ENCODE assay signal across 15 cellular contexts in the genomic region with DNA sequence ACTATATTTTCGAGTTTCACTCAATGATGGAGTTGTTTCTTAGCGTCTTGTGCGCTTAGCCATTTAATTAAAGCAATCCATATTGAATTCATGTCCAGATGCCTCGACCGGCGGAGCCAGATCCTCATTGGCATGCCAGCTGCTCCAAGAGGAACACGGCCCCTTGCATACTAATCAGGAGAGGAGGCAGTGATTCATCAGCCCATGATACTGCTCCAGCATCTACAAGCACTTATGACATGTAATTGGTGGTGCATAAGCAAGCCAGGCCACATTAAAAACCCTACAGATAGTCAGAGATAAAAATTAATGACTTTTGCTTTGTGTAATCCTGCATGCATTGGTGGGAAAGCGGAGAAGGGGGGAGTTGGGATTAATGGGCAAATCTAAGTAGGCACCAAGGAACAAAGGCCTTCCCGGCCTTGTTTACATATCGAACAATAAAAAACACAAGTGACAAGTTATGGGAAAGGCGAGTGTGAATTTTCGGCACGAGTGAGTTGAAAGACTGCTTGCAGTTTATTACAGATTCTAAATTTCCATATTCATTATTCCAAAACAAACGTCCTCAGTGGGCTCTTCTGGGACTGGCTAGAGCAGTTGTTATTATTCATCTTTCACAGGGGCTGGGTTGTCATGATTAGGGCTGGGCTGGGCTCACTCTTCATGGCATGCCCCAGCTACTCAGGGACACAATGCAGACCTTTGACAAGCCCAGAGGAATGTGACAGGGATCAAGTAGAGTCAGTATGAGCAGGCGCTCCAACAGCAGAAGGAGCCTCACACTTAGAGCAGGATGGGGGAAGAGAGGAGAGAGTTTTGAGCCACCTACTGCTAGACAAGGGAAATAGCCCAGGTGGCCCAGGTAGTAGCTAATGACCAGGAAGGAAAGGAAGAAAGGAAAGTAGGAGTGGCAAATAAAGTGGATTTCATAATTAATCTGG.
DNase-seq lines count a peak whose midpoint lies in the region; ATAC-seq and TF ChIP-seq lines count a peak whose summit lies in the region.
"Had no signal": no experiment of that assay in that cellular context is flagged by ENCODE, and none has a peak within 500 bp of the region (broad histone marks: within the 10 kb centered on the region; RNA-seq: fewer than 3 reads in every experiment).

No MANE protein-coding gene starts in this region.

- H3K9me3 Mint-ChIP-seq in progenitor cell of endocrine pancreas (ENCODE audit: low read depth): no peaks in the 10 kb centered on the region
- no peaks in the 10 kb centered on the region for H3K9me3 Mint-ChIP-seq in osteocyte (ENCODE audit: unreplicated experiment)
- H3K9me3 Mint-ChIP-seq: activated B cell treated with CpG ODN at 0.5 μM for 24 hours had no signal

- no peak for ATAC-seq in heart left ventricle
- ATAC-seq: naive thymus-derived CD4-positive, alpha-beta T cell had no signal

- H2AFZ ChIP-seq in hepatocyte: no peak overlapping the region

- no peaks in the 10 kb centered on the region for H3K36me3 ChIP-seq in HAP-1 (replicated peaks)
- no peaks in the 10 kb centered on the region for H3K36me3 ChIP-seq in NT2/D1 (ENCODE audit: insufficient read depth, insufficient read length, low read length)
- no peaks in the 10 kb centered on the region for H3K36me3 ChIP-seq in hepatocyte (replicated peaks; ENCODE audit: insufficient read depth, low read depth)
- no peaks in the 10 kb centered on the region for H3K36me3 ChIP-seq in heart left ventricle
- H3K36me3 ChIP-seq: brain microvascular endothelial cell, SJSA1, thoracic aorta had no signal

- H3K27me3 ChIP-seq in HAP-1 (ENCODE audit: low read depth) (no peaks in the 10 kb centered on the region), NT2/D1 (ENCODE audit: insufficient read depth, insufficient read length) (no peaks in the 10 kb centered on the region), hepatocyte (no peaks in the 10 kb centered on the region), heart left ventricle (no peaks in the 10 kb centered on the region)
- H3K27me3 ChIP-seq: brain microvascular endothelial cell, SJSA1 had no signal

- H4K20me1 ChIP-seq in hepatocyte (ENCODE audit: insufficient read depth, poor library complexity, severe bottlenecking): no peaks in the 10 kb centered on the region

- H3K9me2 ChIP-seq in hepatocyte (replicated peaks; ENCODE audit: insufficient read depth): no peaks in the 10 kb centered on the region

- in situ Hi-C loops in HAP-1 (cut with MboI; ENCODE audit: low sequenced_read_pairs): no loop called here

- peak; percentile 27 for TF ChIP-seq CTCF in hepatocyte (IDR thresholded peaks at IDR 0.05; ENCODE audit: poor library complexity)
- peak; percentile 46 for TF ChIP-seq CTCF in progenitor cell of endocrine pancreas (IDR thresholded peaks at IDR 0.05; ENCODE audit: unreplicated experiment)
- no peak for TF ChIP-seq CTCF in osteocyte (IDR thresholded peaks at IDR 0.05)
- no peak for TF ChIP-seq CTCF in heart left ventricle (IDR thresholded peaks at IDR 0.05)

- H3K27me3 Mint-ChIP-seq in progenitor cell of endocrine pancreas: peaks cover 11% of the 10 kb centered on the region
- peaks cover 7% of the 10 kb centered on the region for H3K27me3 Mint-ChIP-seq in osteocyte (ENCODE audit: unreplicated experiment)
- H3K27me3 Mint-ChIP-seq: activated B cell treated with CpG ODN at 0.5 μM for 24 hours; CD4-positive, CD25-positive, alpha-beta regulatory T cell had no signal

- H3K79me2 ChIP-seq in hepatocyte: no peaks in the 10 kb centered on the region

- H3K27ac ChIP-seq in hepatocyte (no peak overlapping the region), heart left ventricle (no peak overlapping the region)
- H3K27ac ChIP-seq: brain microvascular endothelial cell, HL-60, SJSA1, thoracic aorta had no signal

- no peaks in the 10 kb centered on the region for H3K9me3 ChIP-seq in HAP-1
- no peaks in the 10 kb centered on the region for H3K9me3 ChIP-seq in NT2/D1 (ENCODE audit: insufficient read depth, low read length)
- no peaks in the 10 kb centered on the region for H3K9me3 ChIP-seq in hepatocyte (ENCODE audit: low read depth)
- H3K9me3 ChIP-seq in heart left ventricle: no peaks in the 10 kb centered on the region
- H3K9me3 ChIP-seq: SJSA1, thoracic aorta had no signal

- H3K27ac Mint-ChIP-seq in progenitor cell of endocrine pancreas: no peak overlapping the region
- no peak overlapping the region for H3K27ac Mint-ChIP-seq in osteocyte (ENCODE audit: unreplicated experiment)
- H3K27ac Mint-ChIP-seq: activated B cell treated with CpG ODN at 0.5 μM for 24 hours; CD4-positive, CD25-positive, alpha-beta regulatory T cell; naive thymus-derived CD4-positive, alpha-beta T cell had no signal

- peak; percentile 68 for DNase-seq in HAP-1 (ENCODE audit: low spot score in 2 of 2)
- DNase-seq in NT2/D1 (ENCODE audit: low read depth, low spot score): peak; percentile 8
- peak; percentile 52 for DNase-seq in hepatocyte (ENCODE audit: low spot score)
- DNase-seq in progenitor cell of endocrine pancreas (ENCODE audit: low spot score, unreplicated experiment): no peak
- DNase-seq in osteocyte (ENCODE audit: extremely low spot score, unreplicated experiment): no peak
- DNase-seq in heart left ventricle: no peak
- DNase-seq in DMS114 treated with DMSO at 0.1 percent for 48 hours (lab: John Stamatoyannopoulos, UW; ENCODE audit: unreplicated experiment): no peak
- DNase-seq in activated CD4-positive, alpha-beta T cell treated with anti-CD3 and anti-CD28 coated beads for 4 hours: no peak
- DNase-seq: activated B cell treated with CpG ODN at 0.5 μM for 24 hours; brain microvascular endothelial cell; CD4-positive, CD25-positive, alpha-beta regulatory T cell; naive thymus-derived CD4-positive, alpha-beta T cell had no signal

- TF ChIP-seq POLR2A in heart left ventricle (IDR thresholded peaks at IDR 0.05): no peak

- H3K36me3 Mint-ChIP-seq in progenitor cell of endocrine pancreas (ENCODE audit: insufficient read depth) (no peaks in the 10 kb centered on the region), osteocyte (ENCODE audit: unreplicated experiment) (no peaks in the 10 kb centered on the region)
- H3K36me3 Mint-ChIP-seq: CD4-positive, CD25-positive, alpha-beta regulatory T cell; naive thymus-derived CD4-positive, alpha-beta T cell had no signal

- H3K4me1 ChIP-seq in HAP-1: peaks cover 8% of the 10 kb centered on the region
- H3K4me1 ChIP-seq in NT2/D1 (ENCODE audit: insufficient read depth, insufficient read length): no peaks in the 10 kb centered on the region
- peaks cover 5% of the 10 kb centered on the region for H3K4me1 ChIP-seq in hepatocyte (ENCODE audit: insufficient read depth)
- no peaks in the 10 kb centered on the region for H3K4me1 ChIP-seq in heart left ventricle
- H3K4me1 ChIP-seq: SJSA1 had no signal

- H3K4me3 ChIP-seq in HAP-1 (no peak overlapping the region), NT2/D1 (ENCODE audit: insufficient read length, low read depth) (no peak overlapping the region), hepatocyte (no peak overlapping the region), heart left ventricle (no peak overlapping the region)
- H3K4me3 ChIP-seq: SJSA1, thoracic aorta had no signal

- intact Hi-C loops in heart left ventricle (cut with DNase I): no loop called here

- no peak overlapping the region for H3K9ac ChIP-seq in NT2/D1 (ENCODE audit: insufficient read length, low read depth)

- no peaks in the 10 kb centered on the region for H3K4me1 Mint-ChIP-seq in progenitor cell of endocrine pancreas (ENCODE audit: low read depth)
- peaks cover 3% of the 10 kb centered on the region for H3K4me1 Mint-ChIP-seq in osteocyte (ENCODE audit: unreplicated experiment)
- H3K4me1 Mint-ChIP-seq: activated B cell treated with CpG ODN at 0.5 μM for 24 hours; CD4-positive, CD25-positive, alpha-beta regulatory T cell; naive thymus-derived CD4-positive, alpha-beta T cell had no signal

- WGBS in hepatocyte (ENCODE audit: low lambda C conversion rate, missing lambda C conversion rate): 64% methylated on average over 15 of the region's 15 CpGs
- WGBS in heart left ventricle, 4 donors: 76 to 83% (median 80%) methylated on average over 15 of the region's 15 CpGs

- H3K4me2 ChIP-seq in hepatocyte: no peak overlapping the region

- no peak overlapping the region for H3K4me3 Mint-ChIP-seq in progenitor cell of endocrine pancreas (ENCODE audit: low read depth)
- H3K4me3 Mint-ChIP-seq in osteocyte (ENCODE audit: unreplicated experiment): no peak overlapping the region
- H3K4me3 Mint-ChIP-seq: activated B cell treated with CpG ODN at 0.5 μM for 24 hours; CD4-positive, CD25-positive, alpha-beta regulatory T cell; naive thymus-derived CD4-positive, alpha-beta T cell had no signal

Comparison
In these comparisons a context has a peak if more than half of its experiments do, and no peak if none do; other contexts are left out.
1. DNase-seq: peak in HAP-1 (2 of 2), NT2/D1 (single experiment) and hepatocyte (single experiment); none in progenitor cell of endocrine pancreas (single experiment), osteocyte (single experiment), heart left ventricle (0 of 5), DMS114 treated with DMSO at 0.1 percent for 48 hours (single experiment) and activated CD4-positive, alpha-beta T cell treated with anti-CD3 and anti-CD28 coated beads for 4 hours (0 of 2).
2. CTCF ChIP-seq: peak in hepatocyte (single experiment) and progenitor cell of endocrine pancreas (single experiment); none in osteocyte (single experiment) and heart left ventricle (0 of 12).